In the genomic region with DNA sequence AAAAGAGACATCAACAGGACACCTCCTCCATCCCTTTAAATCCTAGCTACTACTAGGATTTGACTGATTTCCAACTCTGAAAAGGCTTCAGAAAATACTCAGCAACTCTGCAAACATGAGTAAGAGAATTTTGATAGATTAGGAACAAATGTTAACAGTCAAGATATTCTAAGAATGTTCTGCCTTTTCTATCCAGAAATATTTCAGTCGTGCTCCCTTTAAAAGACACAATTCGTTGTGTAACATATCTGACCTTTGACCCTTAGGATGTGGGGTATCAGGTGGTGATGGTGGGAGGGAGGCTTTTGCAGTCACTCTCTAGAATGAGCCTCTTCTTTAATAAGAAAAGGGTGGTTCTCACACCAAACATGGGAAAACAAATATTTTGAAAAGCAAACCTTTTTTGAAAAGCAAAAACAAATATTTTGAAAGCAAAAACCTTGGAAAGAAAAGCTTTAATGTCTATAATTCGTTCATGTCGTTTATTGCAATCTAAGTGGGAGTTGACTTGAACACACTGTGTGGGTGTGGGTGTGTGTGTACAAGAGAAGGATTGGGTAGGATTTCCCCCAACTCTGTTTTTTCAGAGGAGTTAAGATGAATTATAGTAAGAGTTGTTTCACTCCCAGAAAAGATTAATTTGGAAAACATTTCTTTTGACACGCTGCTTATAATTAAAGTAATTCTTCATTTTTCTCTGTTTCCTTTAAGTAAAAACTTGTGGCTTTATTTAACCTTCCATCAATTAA, we compare ENCODE assay signal across 18 cellular contexts.
DNase-seq lines count a peak whose midpoint lies in the region; TF ChIP-seq lines count a peak whose summit lies in the region.
"Had no signal": no experiment of that assay in that cellular context is flagged by ENCODE, and none has a peak within 500 bp of the region (broad histone marks: within the 10 kb centered on the region; RNA-seq: fewer than 3 reads in every experiment).

No MANE protein-coding gene starts in this region.

- H2AFZ ChIP-seq in osteoblast (ENCODE audit: low read length) = no peak overlapping the region
- H2AFZ ChIP-seq: PC-9 had no signal

- no peaks in the 10 kb centered on the region for H3K27me3 ChIP-seq in Caco-2 (replicated peaks; ENCODE audit: control insufficient read depth, insufficient read depth, low read length)
- no peaks in the 10 kb centered on the region for H3K27me3 ChIP-seq in ascending aorta
- H3K27me3 ChIP-seq in osteoblast (ENCODE audit: insufficient read depth, low read length) = no peaks in the 10 kb centered on the region

- H3K27me3 Mint-ChIP-seq in Caco-2 (ENCODE audit: insufficient read depth, unreplicated experiment) = no peaks in the 10 kb centered on the region
- H3K27me3 Mint-ChIP-seq in activated naive CD4-positive, alpha-beta T cell treated with anti-CD3 and anti-CD28 coated beads for 36 hours (ENCODE audit: low read depth) = no peaks in the 10 kb centered on the region

- H3K27ac ChIP-seq in ascending aorta (peak overlapping the region; percentile 43 to 57), osteoblast (ENCODE audit: low read depth, low read length) (no peak overlapping the region)
- H3K27ac ChIP-seq: PC-9 had no signal

- H4K20me1 ChIP-seq in osteoblast (ENCODE audit: insufficient read depth, low read length) = no peaks in the 10 kb centered on the region

- no peaks in the 10 kb centered on the region for H3K79me2 ChIP-seq in osteoblast (ENCODE audit: insufficient read depth, low read length)

- H3K27ac Mint-ChIP-seq in Caco-2 (ENCODE audit: unreplicated experiment) = peak overlapping the region; percentile 31
- no peak overlapping the region for H3K27ac Mint-ChIP-seq in activated naive CD4-positive, alpha-beta T cell treated with anti-CD3 and anti-CD28 coated beads for 36 hours
- H3K27ac Mint-ChIP-seq: CD4-positive, CD25-positive, alpha-beta regulatory T cell had no signal

- peaks cover 24% of the 10 kb centered on the region for H3K4me1 ChIP-seq in Caco-2
- H3K4me1 ChIP-seq in ascending aorta = peaks cover 0 to 10% of the 10 kb centered on the region in 2 donors
- peaks cover 5% of the 10 kb centered on the region for H3K4me1 ChIP-seq in osteoblast (ENCODE audit: insufficient read depth, low read length)

- peak overlapping the region; percentile 12 for H3K4me3 Mint-ChIP-seq in Caco-2 (ENCODE audit: unreplicated experiment)
- no peak overlapping the region for H3K4me3 Mint-ChIP-seq in activated naive CD4-positive, alpha-beta T cell treated with anti-CD3 and anti-CD28 coated beads for 36 hours
- H3K4me3 Mint-ChIP-seq: CD4-positive, CD25-positive, alpha-beta regulatory T cell had no signal

- peak in 1 of 2 experiments; percentile 20 for DNase-seq in Caco-2
- DNase-seq in ascending aorta (ENCODE audit: low spot score in 2 of 2) = no peak
- DNase-seq in left kidney (ENCODE audit: low read depth, low spot score) = peak; percentile 74
- DNase-seq in osteoblast (ENCODE audit: insufficient read length, low spot score, missing footprints) = peak; percentile 26
- DNase-seq in activated naive CD4-positive, alpha-beta T cell treated with anti-CD3 and anti-CD28 coated beads for 36 hours = no peak
- no peak for DNase-seq in NCI-H2196 treated with DMSO at 0.1 percent for 48 hours (lab: John Stamatoyannopoulos, UW; ENCODE audit: unreplicated experiment)
- DNase-seq in NOMO-1 treated with DMSO at 0.1 percent for 48 hours (lab: John Stamatoyannopoulos, UW; ENCODE audit: unreplicated experiment) = no peak
- DNase-seq in NCI-H1436 (lab: John Stamatoyannopoulos, UW) = no peak
- DNase-seq: Calu3; CD4-positive, CD25-positive, alpha-beta regulatory T cell; DMS79; H7; NCI-H146; NCI-H226; NK-92 treated with Interleukin-12 subunit alpha and Interleukin-12 subunit beta, amount 100 ng/mL, for 24 hours; PC-9 had no signal

- H3K9me3 ChIP-seq in Caco-2 (peaks cover 3% of the 10 kb centered on the region; the same call in 1 of the 2 replicates), ascending aorta (no peaks in the 10 kb centered on the region), osteoblast (ENCODE audit: low read depth, low read length) (no peaks in the 10 kb centered on the region)

- CTCF ChIA-PET in Caco-2 (lab: Charles Lee) = no interaction called here
- CTCF ChIA-PET in activated naive CD4-positive, alpha-beta T cell treated with anti-CD3 and anti-CD28 coated beads for 36 hours (lab: Charles Lee) = interaction anchor here (0.6 kb wide), 1 partner anchor 764 kb away, joined by 4 read pairs; no protein-coding TSS in a partner anchor

- H3K9me3 Mint-ChIP-seq in Caco-2 (ENCODE audit: unreplicated experiment) = no peaks in the 10 kb centered on the region
- H3K9me3 Mint-ChIP-seq in activated naive CD4-positive, alpha-beta T cell treated with anti-CD3 and anti-CD28 coated beads for 36 hours = no peaks in the 10 kb centered on the region

- peak overlapping the region; percentile 29 for H3K4me2 ChIP-seq in osteoblast (ENCODE audit: insufficient read depth, low read length)
- H3K4me2 ChIP-seq: PC-9 had no signal

- peaks cover 22% of the 10 kb centered on the region for H3K4me1 Mint-ChIP-seq in Caco-2 (ENCODE audit: low read depth, unreplicated experiment)
- H3K4me1 Mint-ChIP-seq in activated naive CD4-positive, alpha-beta T cell treated with anti-CD3 and anti-CD28 coated beads for 36 hours (ENCODE audit: low read depth) = no peaks in the 10 kb centered on the region
- H3K4me1 Mint-ChIP-seq: CD4-positive, CD25-positive, alpha-beta regulatory T cell had no signal

- intact Hi-C loops in Caco-2 (cut with micrococcal nuclease; ENCODE audit: unreplicated experiment) = no loop called here
- intact Hi-C loops in ascending aorta (cut with DNase I) = no loop called here
- intact Hi-C loops in activated naive CD4-positive, alpha-beta T cell treated with anti-CD3 and anti-CD28 coated beads for 36 hours (cut with micrococcal nuclease) = no loop called here

- H3K36me3 ChIP-seq in Caco-2 (ENCODE audit: control insufficient read depth, insufficient read depth, low read length) (no peaks in the 10 kb centered on the region), ascending aorta (no peaks in the 10 kb centered on the region), osteoblast (ENCODE audit: insufficient read depth, low read length) (no peaks in the 10 kb centered on the region)

- H3K4me3 ChIP-seq in Caco-2 (ENCODE audit: low read depth, low read length) = no peak overlapping the region
- H3K4me3 ChIP-seq in ascending aorta = no peak overlapping the region
- H3K4me3 ChIP-seq in osteoblast (ENCODE audit: insufficient read depth, low read length) = no peak overlapping the region
- H3K4me3 ChIP-seq: GM12878, K562, PC-9 had no signal

- POLR2A ChIA-PET in Caco-2 (lab: Charles Lee) = no interaction called here

- no peak for TF ChIP-seq CTCF in Caco-2 (IDR thresholded peaks at IDR 0.05; ENCODE audit: insufficient read depth in 1 of 2, low read depth in 1 of 2, low read length in 1 of 2, severe bottlenecking in 1 of 2, unreplicated experiment in 1 of 2)
- no peak for TF ChIP-seq CTCF in ascending aorta (IDR thresholded peaks at IDR 0.05)
- TF ChIP-seq CTCF in osteoblast (IDR thresholded peaks at IDR 0.05; ENCODE audit: extremely low read depth, low read depth, low read length) = no peak

- no peaks in the 10 kb centered on the region for H3K36me3 Mint-ChIP-seq in Caco-2 (ENCODE audit: insufficient read depth, unreplicated experiment)
- H3K36me3 Mint-ChIP-seq in activated naive CD4-positive, alpha-beta T cell treated with anti-CD3 and anti-CD28 coated beads for 36 hours (ENCODE audit: low read depth) = no peaks in the 10 kb centered on the region
- H3K36me3 Mint-ChIP-seq: CD4-positive, CD25-positive, alpha-beta regulatory T cell had no signal

- no TSS peak for BruUV-seq in Caco-2 (replicated peaks; lab: Mats Ljungman, UMichigan)

Comparison
In these comparisons a context has a peak if more than half of its experiments do, and no peak if none do; other contexts are left out.
1. DNase-seq: peak in left kidney (single experiment) and osteoblast (single experiment); none in ascending aorta (0 of 2), activated naive CD4-positive, alpha-beta T cell treated with anti-CD3 and anti-CD28 coated beads for 36 hours (single experiment), NCI-H2196 treated with DMSO at 0.1 percent for 48 hours (single experiment), NOMO-1 treated with DMSO at 0.1 percent for 48 hours (single experiment) and NCI-H1436 (single experiment).